ENCODE assay signal across 1 cellular context in the genomic region with DNA sequence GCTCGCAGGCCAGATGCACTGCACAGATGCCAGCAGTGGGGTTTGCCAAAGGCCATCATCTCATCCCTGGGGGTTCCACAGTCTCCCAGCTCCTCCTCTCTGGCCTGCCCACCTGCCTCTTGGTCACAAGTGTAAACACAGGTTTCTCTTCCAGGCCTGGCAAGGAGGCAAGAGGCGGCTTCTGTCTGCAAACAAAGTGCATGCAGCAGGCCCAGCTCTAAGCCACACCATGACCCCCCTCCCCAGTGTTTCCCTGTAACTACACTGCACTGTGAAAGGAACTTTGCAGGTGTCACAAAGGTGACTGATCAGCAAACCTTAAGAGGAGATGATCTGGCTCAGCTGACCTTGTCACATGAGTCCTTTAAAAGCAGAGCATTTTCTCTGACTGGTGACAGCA.
TF ChIP-seq lines count a peak whose summit lies in the region.

No MANE protein-coding gene starts in this region.

TF ChIP-seq in IMR-90, 13 proteins besides CTCF, POLR2A, EP300 and RAD21:
- TF ChIP-seq RCOR1 (IDR thresholded peaks at IDR 0.05; ENCODE audit: insufficient replicate concordance, low read length) (no peak), BHLHE40 (IDR thresholded peaks at IDR 0.05; ENCODE audit: low read depth, low read length) (no peak), CEBPB (IDR thresholded peaks at IDR 0.05; ENCODE audit: low read depth, low read length) (no peak), MXI1 (IDR thresholded peaks at IDR 0.05; ENCODE audit: borderline replicate concordance, low read depth, low read length) (no peak), FOS (IDR thresholded peaks at IDR 0.05; ENCODE audit: low read depth, low read length) (no peak), RFX5 (IDR thresholded peaks at IDR 0.05; ENCODE audit: low read depth, low read length) (no peak)
- TF ChIP-seq, protein P1, sequence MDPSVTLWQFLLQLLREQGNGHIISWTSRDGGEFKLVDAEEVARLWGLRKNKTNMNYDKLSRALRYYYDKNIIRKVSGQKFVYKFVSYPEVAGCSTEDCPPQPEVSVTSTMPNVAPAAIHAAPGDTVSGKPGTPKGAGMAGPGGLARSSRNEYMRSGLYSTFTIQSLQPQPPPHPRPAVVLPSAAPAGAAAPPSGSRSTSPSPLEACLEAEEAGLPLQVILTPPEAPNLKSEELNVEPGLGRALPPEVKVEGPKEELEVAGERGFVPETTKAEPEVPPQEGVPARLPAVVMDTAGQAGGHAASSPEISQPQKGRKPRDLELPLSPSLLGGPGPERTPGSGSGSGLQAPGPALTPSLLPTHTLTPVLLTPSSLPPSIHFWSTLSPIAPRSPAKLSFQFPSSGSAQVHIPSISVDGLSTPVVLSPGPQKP (IDR thresholded peaks at IDR 0.05; ENCODE audit: borderline replicate concordance, low read depth, low read length), result no peak
